In the genomic region with DNA sequence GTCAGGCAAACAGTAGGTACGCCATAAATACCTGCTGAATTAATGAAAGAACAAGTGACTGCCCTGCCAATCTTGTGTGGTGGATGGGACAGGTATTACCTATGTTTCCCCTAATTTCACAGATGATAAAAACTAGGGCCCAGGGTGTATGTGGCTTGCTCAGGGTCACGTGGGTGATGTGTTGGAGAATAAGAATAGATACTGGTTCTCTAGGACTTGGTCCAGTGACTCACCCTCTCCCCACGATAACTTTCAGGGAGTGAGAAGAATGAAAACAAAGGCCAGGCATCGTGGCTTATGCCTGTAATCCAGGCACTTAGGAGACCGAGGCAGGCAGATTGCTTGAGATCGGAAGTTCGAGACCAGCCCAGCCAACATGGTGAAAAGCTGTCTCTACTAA, we compare ENCODE assay signal across 21 cellular contexts. TPM values are rescaled to one million over a fixed set of nuclear protein-coding genes. Genes with fewer than 3 reads are reported as not detected.
DNase-seq lines count a peak whose midpoint lies in the region; ATAC-seq and TF ChIP-seq lines count a peak whose summit lies in the region.
"Had no signal": no experiment of that assay in that cellular context is flagged by ENCODE, and none has a peak within 500 bp of the region (broad histone marks: within the 10 kb centered on the region; RNA-seq: fewer than 3 reads in every experiment).

No MANE protein-coding gene starts in this region.

- no peak for TF ChIP-seq CTCF in left ventricle myocardium inferior (IDR thresholded peaks at IDR 0.05; ENCODE audit: borderline replicate concordance)
- TF ChIP-seq CTCF in ascending aorta (IDR thresholded peaks at IDR 0.05) = no peak
- TF ChIP-seq CTCF in thyroid gland (IDR thresholded peaks at IDR 0.05) = no peak

- H3K27me3 ChIP-seq in left ventricle myocardium inferior (ENCODE audit: low read depth) (no peaks in the 10 kb centered on the region), ascending aorta (no peaks in the 10 kb centered on the region), right cardiac atrium (ENCODE audit: control insufficient read depth, insufficient read depth) (no peaks in the 10 kb centered on the region), thyroid gland (no peaks in the 10 kb centered on the region)
- H3K27me3 ChIP-seq: vagina had no signal

- intact Hi-C loops in left ventricle myocardium inferior (cut with micrococcal nuclease) (loop anchor here (10.0 kb wide), 1 partner anchor 112 kb away; no protein-coding TSS in a partner anchor), cardiac septum (cut with DNase I) (loop anchor here (5.0 kb wide), 1 partner anchor 191 kb away; no protein-coding TSS in a partner anchor), ascending aorta (cut with DNase I) (loop anchor here (10.0 kb wide), 1 partner anchor 282 kb away; the partner anchor contains the start of gene ELK4), right cardiac atrium (cut with DNase I) (loop anchor here (5.0 to 10.0 kb wide), 6 partner anchors 61 to 191 kb away; partner anchors contain the start of gene SLC41A1 (in 2 of the 4)), thyroid gland (cut with DNase I) (loop anchor here (5.0 to 10.0 kb wide), 3 partner anchors 124 to 252 kb away; no protein-coding TSS in a partner anchor)

- H3K4me1 ChIP-seq in left ventricle myocardium inferior (peaks cover 63% of the 10 kb centered on the region), ascending aorta (peaks cover 33 to 69% of the 10 kb centered on the region in 2 donors), right cardiac atrium (ENCODE audit: control insufficient read depth, insufficient read depth, low read length) (peaks cover 13% of the 10 kb centered on the region), thyroid gland (peaks cover 54 to 71% of the 10 kb centered on the region in 2 donors)
- H3K4me1 ChIP-seq: vagina had no signal

- no peak for DNase-seq in left ventricle myocardium inferior
- DNase-seq in cardiac septum (ENCODE audit: low spot score) = no peak
- DNase-seq in ascending aorta (ENCODE audit: low spot score in 2 of 2) = no peak
- DNase-seq in right cardiac atrium = no peak
- no peak for DNase-seq in NCI-H1694 treated with DMSO at 0.1 percent for 48 hours (lab: John Stamatoyannopoulos, UW)
- no peak for DNase-seq in thyroid gland
- no peak for DNase-seq in NCI-H510A (lab: John Stamatoyannopoulos, UW)
- DNase-seq in activated CD4-positive, CD25-positive, alpha-beta regulatory T cell treated with anti-CD3 and anti-CD28 coated beads, Interleukin-2, amount 50 U/mL, for 72 hours = no peak
- DNase-seq: activated CD4-positive, alpha-beta T cell treated with anti-CD3 and anti-CD28 coated beads for 4 hours; activated naive CD4-positive, alpha-beta T cell treated with anti-CD3 and anti-CD28 coated beads for 36 hours; erythroblast; kidney glomerular epithelial cell; midbrain; stimulated activated CD4-positive, alpha-beta T cell treated with anti-CD3 and anti-CD28 coated beads, Interleukin-1b, Interleukin-23, amount 100 ng/mL, for 48 hours had no signal

- H3K4me3 ChIP-seq in left ventricle myocardium inferior (peak overlapping the region; percentile 51), ascending aorta (no peak overlapping the region), right cardiac atrium (ENCODE audit: low read length) (no peak overlapping the region), thyroid gland (replicated peaks in 1 of 3) (no peak overlapping the region)
- H3K4me3 ChIP-seq: GM12878, vagina had no signal

- no peaks in the 10 kb centered on the region for H3K36me3 ChIP-seq in left ventricle myocardium inferior
- H3K36me3 ChIP-seq in ascending aorta = no peaks in the 10 kb centered on the region
- no peaks in the 10 kb centered on the region for H3K36me3 ChIP-seq in thyroid gland
- H3K36me3 ChIP-seq: vagina had no signal

- ATAC-seq in right cardiac atrium = peak in 1 of 2 donors; percentile 17
- ATAC-seq: sciatic nerve, SK-N-SH treated with all-trans-retinoic acid at 6 μM for 48 hours had no signal

- H3K9me3 ChIP-seq in left ventricle myocardium inferior (replicated peaks) (no peaks in the 10 kb centered on the region), ascending aorta (no peaks in the 10 kb centered on the region), right cardiac atrium (ENCODE audit: control insufficient read depth, low read length) (no peaks in the 10 kb centered on the region), thyroid gland (no peaks in the 10 kb centered on the region)
- H3K9me3 ChIP-seq: vagina had no signal

- H3K27ac ChIP-seq in left ventricle myocardium inferior (replicated peaks) (peak overlapping the region; percentile 93), ascending aorta (peak overlapping the region; percentile 78 to 81), right cardiac atrium (ENCODE audit: low read length) (peak overlapping the region; percentile 80), thyroid gland (peak overlapping the region in 1 of 3 donors; percentile 82)
- H3K27ac ChIP-seq: vagina had no signal

- WGBS in right cardiac atrium = 67% methylated on average over 7 of the region's 7 CpGs
- WGBS in thyroid gland, 2 donors = 73 to 84% methylated on average over 7 of the region's 7 CpGs

- TF ChIP-seq POLR2A in thyroid gland (IDR thresholded peaks at IDR 0.05) = no peak

RNA-seq across cellular contexts. Expression of gene SLC26A9, which starts 26.7 kb away (rescaled TPM):
- 35.2 TPM for total RNA-seq in left ventricle myocardium inferior
- 9.8 TPM for total RNA-seq in cardiac septum
- total RNA-seq in ascending aorta = not detected
- 10 to 100 TPM in 2 of 4 donors, 1 to 10 TPM in 2; 7.4 to 28.7 (median 16.0) TPM for total RNA-seq in right cardiac atrium
- polyA plus RNA-seq in right cardiac atrium = 12.6 TPM
- 1 to 10 TPM; 1.6 to 4.8 (median 3.3) TPM for total RNA-seq in thyroid gland
- total RNA-seq: activated naive CD4-positive, alpha-beta T cell treated with anti-CD3 and anti-CD28 coated beads for 36 hours; dermis microvascular lymphatic vessel endothelial cell; sciatic nerve; subcutaneous adipose tissue had no signal
- polyA plus RNA-seq: AG04450 had no signal
